23 cellular contexts compared by ENCODE assay signal in the genomic region with DNA sequence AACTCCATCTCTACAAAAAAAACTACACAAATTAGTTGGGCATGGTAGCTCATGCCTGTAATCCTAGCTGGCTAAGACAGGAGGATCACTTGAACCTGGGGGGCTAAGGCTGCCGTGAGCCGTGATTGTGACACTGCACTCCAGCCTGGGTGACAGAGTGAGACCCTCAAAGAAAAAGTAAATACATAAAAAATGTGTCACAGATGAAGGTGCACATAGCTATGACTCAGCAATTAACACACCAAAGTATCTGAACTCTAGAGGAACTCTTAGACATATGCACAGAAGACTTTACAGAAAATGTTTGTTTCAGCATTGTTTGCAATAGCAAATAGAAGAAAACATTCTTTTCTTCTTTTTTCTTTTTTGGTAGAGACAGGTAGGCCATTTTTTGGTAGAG. TPM values are rescaled to one million over a fixed set of nuclear protein-coding genes. Genes with fewer than 3 reads are reported as not detected.
A peak's percentile ranks its signal among the peaks of the same experiment; 100 is the strongest.
DNase-seq lines count a peak whose midpoint lies in the region; ATAC-seq, FAIRE-seq and TF ChIP-seq lines count a peak whose summit lies in the region.
"Had no signal": no experiment of that assay in that cellular context is flagged by ENCODE, and none has a peak within 500 bp of the region (broad histone marks: within the 10 kb centered on the region; RNA-seq: fewer than 3 reads in every experiment).

No MANE protein-coding gene starts in this region.

- TF ChIP-seq CTCF in A549 (IDR thresholded peaks at IDR 0.05), result no peak
- TF ChIP-seq CTCF in K562 (IDR thresholded peaks at IDR 0.05 in 2 of 3, conservative IDR thresholded peaks at IDR 0.05 in 1 of 3; ENCODE audit: insufficient read depth in 2 of 3, low read depth in 1 of 3, low read length in 3 of 3), result no peak
- TF ChIP-seq CTCF in osteoblast (IDR thresholded peaks at IDR 0.05; ENCODE audit: extremely low read depth, low read depth, low read length), result no peak

- ATAC-seq in A549 (no peak), K562 (peak; percentile 48; the same call in 2 of the 3 replicates), HG03139 (IDR thresholded peaks at IDR 0.05; ENCODE audit: unreplicated experiment) (no peak)
- ATAC-seq in activated CD4-positive, CD25-positive, alpha-beta regulatory T cell treated with anti-CD3 and anti-CD28 coated beads, Interleukin-2, amount 50 U/mL, for 24 hours, result no peak
- ATAC-seq: stimulated activated naive CD8-positive, alpha-beta T cell treated with anti-CD3 and anti-CD28 coated beads, Interleukin-15, amount 100 ng/mL, for 72 hours had no signal

- TF ChIP-seq POLR2A in A549 (IDR thresholded peaks at IDR 0.05; ENCODE audit: low read length) (no peak), K562 (conservative IDR thresholded peaks at IDR 0.05) (no peak)

- H3K4me1 ChIP-seq in A549 (peaks cover 34% of the 10 kb centered on the region), K562 (replicated peaks in 1 of 2; ENCODE audit: control insufficient read depth in 2 of 2, insufficient read depth in 2 of 2, low read length in 2 of 2) (peaks cover 21 to 23% of the 10 kb centered on the region in 2 experiments), osteoblast (ENCODE audit: insufficient read depth, low read length) (peaks cover 30% of the 10 kb centered on the region)

- BruUV-seq in K562 (replicated peaks; lab: Mats Ljungman, UMichigan), result no TSS peak

- POLR2A ChIA-PET in A549 (lab: Yijun Ruan, JAX) (no interaction called here), K562 (lab: Yijun Ruan, JAX) (no interaction called here)

- 66% methylated on average over 2 of the region's 2 CpGs for WGBS in A549 (ENCODE audit: missing lambda C conversion rate)
- WGBS in K562 (ENCODE audit: insufficient coverage, low coverage, missing lambda C conversion rate), result 45% methylated on average over 2 of the region's 2 CpGs

- H3K27ac ChIP-seq in A549 (peak overlapping the region; percentile 76 to 88), K562 (ENCODE audit: extremely low read depth, low read depth, low read length) (peak overlapping the region; percentile 56; the same call in 2 of the 3 replicates), osteoblast (ENCODE audit: low read depth, low read length) (peak overlapping the region; percentile 94)

- in situ Hi-C loops in K562 (cut with MboI), result no loop called here

- TF ChIP-seq EP300 in A549 (IDR thresholded peaks at IDR 0.05), result no peak
- TF ChIP-seq EP300 in K562 (IDR thresholded peaks at IDR 0.05; ENCODE audit: low read length), result no peak

- no peaks in the 10 kb centered on the region for H3K36me3 ChIP-seq in K562 (ENCODE audit: control insufficient read depth, insufficient read depth, low read length)
- H3K36me3 ChIP-seq in osteoblast (ENCODE audit: insufficient read depth, low read length), result no peaks in the 10 kb centered on the region
- H3K36me3 ChIP-seq: vagina had no signal

- H3K9ac ChIP-seq in K562 (ENCODE audit: insufficient read depth in 1 of 2, low read depth in 2 of 2, low read length in 2 of 2), result peak overlapping the region in 1 of 2 experiments; percentile 52; a peak in 1 of 4 replicates

- no peaks in the 10 kb centered on the region for H3K9me3 ChIP-seq in A549
- no peaks in the 10 kb centered on the region for H3K9me3 ChIP-seq in K562 (replicated peaks; ENCODE audit: control insufficient read depth, insufficient read depth, low read depth, low read length)
- H3K9me3 ChIP-seq in osteoblast (ENCODE audit: low read depth, low read length), result no peaks in the 10 kb centered on the region
- H3K9me3 ChIP-seq: vagina had no signal

- H3K27me3 ChIP-seq in K562 (ENCODE audit: control insufficient read depth in 2 of 2, insufficient read depth in 2 of 2, low read length in 2 of 2), result no peaks in the 10 kb centered on the region
- no peaks in the 10 kb centered on the region for H3K27me3 ChIP-seq in osteoblast (ENCODE audit: insufficient read depth, low read length)
- H3K27me3 ChIP-seq: vagina had no signal

- H2AFZ ChIP-seq in K562 (ENCODE audit: low read depth, low read length), result peak overlapping the region; percentile 86
- H2AFZ ChIP-seq in osteoblast (ENCODE audit: low read length), result no peak overlapping the region

- FAIRE-seq in A549 (lab: Jason Lieb, UNC), result no peak
- peak; percentile 68 for FAIRE-seq in K562 (lab: Jason Lieb, UNC)
- FAIRE-seq: endometrium, GM19239 had no signal

- CTCF ChIA-PET in A549 (lab: Yijun Ruan, JAX) (interaction anchor here (1.2 to 39.7 kb wide), 6 partner anchors 9 to 134 kb away, joined by 3 to 1048 read pairs (median 10); partner anchors contain the start of genes ANKRD2, C10orf62 and HOGA1), K562 (lab: Yijun Ruan, JAX; ENCODE audit: low intra/inter-chr PET ratio) (no interaction called here)

- no peaks in the 10 kb centered on the region for H3K9me1 ChIP-seq in K562 (ENCODE audit: control insufficient read depth, insufficient read depth, low read length)

- H3K4me3 ChIP-seq in A549, result no peak overlapping the region
- no peak overlapping the region for H3K4me3 ChIP-seq in K562
- no peak overlapping the region for H3K4me3 ChIP-seq in osteoblast (ENCODE audit: insufficient read depth, low read length)
- H3K4me3 ChIP-seq: vagina had no signal

- H3K4me2 ChIP-seq in A549 (peak overlapping the region; percentile 59), K562 (ENCODE audit: insufficient read depth, low read length) (peak overlapping the region; percentile 25; the same call in 1 of the 2 replicates), osteoblast (ENCODE audit: insufficient read depth, low read length) (no peak overlapping the region)

- intact Hi-C loops in K562 (cut with micrococcal nuclease), result no loop called here

- H3K79me2 ChIP-seq in K562 (ENCODE audit: control insufficient read depth, insufficient read depth, low read length) (no peaks in the 10 kb centered on the region), osteoblast (ENCODE audit: insufficient read depth, low read length) (no peaks in the 10 kb centered on the region)

- DNase-seq in A549 (ENCODE audit: low read depth in 1 of 2, low spot score in 1 of 2) (no peak), EH (ENCODE audit: low read depth) (peak; percentile 10), K562 (ENCODE audit: extremely low read depth in 1 of 4, low spot score in 3 of 4) (peak in 1 of 4 experiments; percentile 11), osteoblast (ENCODE audit: insufficient read length, low spot score, missing footprints) (no peak), inferior parietal cortex (ENCODE audit: extremely low spot score) (no peak), superior temporal gyrus (ENCODE audit: extremely low spot score) (no peak)
- DNase-seq: activated CD8-positive, alpha-beta memory T cell treated with anti-CD3 and anti-CD28 coated beads, Interleukin-2, amount 50 U/mL, for 4 hours; activated naive CD4-positive, alpha-beta T cell; aorta; HCEC 1CT; Kasumi-1; NCI-H1436; NCI-H69; nucleus accumbens; stimulated activated CD4-positive, alpha-beta T cell treated with anti-CD3 and anti-CD28 coated beads, Interleukin-2, amount 100 ng/mL, for 24 hours; stimulated activated naive CD8-positive, alpha-beta T cell treated with anti-CD3 and anti-CD28 coated beads, Interleukin-15, amount 100 ng/mL, for 72 hours had no signal

- TF ChIP-seq RAD21 in A549 (conservative IDR thresholded peaks at IDR 0.05 in 1 of 2, IDR thresholded peaks at IDR 0.05 in 1 of 2), result no peak
- no peak for TF ChIP-seq RAD21 in K562 (CRISPR knock-in tag; conservative IDR thresholded peaks at IDR 0.05 in 1 of 2, IDR thresholded peaks at IDR 0.05 in 1 of 2)

- H4K20me1 ChIP-seq in K562 (replicated peaks; ENCODE audit: control insufficient read depth, insufficient read depth, low read length), result no peaks in the 10 kb centered on the region
- H4K20me1 ChIP-seq in osteoblast (ENCODE audit: insufficient read depth, low read length), result peaks cover 3% of the 10 kb centered on the region

RNA-seq across cellular contexts. Expression of gene C10orf62, which starts 8.3 kb away (rescaled TPM):
- 0.12 TPM in 1 of 2 replicates, not detected in the other for polyA plus RNA-seq in A549 (2011; rRNA removed)
- 0.07 and 0.09 TPM in 2 replicates for polyA plus RNA-seq in A549 (2012; cell fraction: cytosol; rRNA removed)
- polyA plus RNA-seq in A549 (2012; cell fraction: nucleus; rRNA removed), result 0.53 and 0.73 TPM in 2 replicates
- polyA plus RNA-seq in A549 (2017; fragmentation: RNase III; extraction: RNeasy Plus Mini Kit Qiagen cat#74134 plus additional on column Dnase treatment), result 0.10 TPM in 1 of 3 replicates, not detected in the others
- polyA minus RNA-seq in A549 (2011; rRNA and poly(A)+ RNA removed), result 0.73 and 0.91 TPM in 2 replicates
- not detected in 2 replicates for total RNA-seq in K562 (2011; cell fraction: chromatin; rRNA removed; ENCODE audit: low replicate concordance)
- not detected in 2 replicates for total RNA-seq in K562 (2011; cell fraction: nucleolus; rRNA removed)
- total RNA-seq in K562 (2011; cell fraction: nucleoplasm; rRNA removed), result not detected in 2 replicates
- not detected in 2 replicates for total RNA-seq in K562 (2014; rRNA removed)
- not detected in 2 replicates for total RNA-seq in K562 (2014; rRNA removed; fragmentation: Illumina TruSeq; extraction: Trizol)
- total RNA-seq in K562 (2015; rRNA removed; fragmentation: Illumina TruSeq; extraction: Trizol), result not detected in 2 replicates
- total RNA-seq in K562 (2021), result not detected in 2 replicates
- polyA plus RNA-seq in K562 (2011; rRNA removed), result not detected in 2 replicates
- not detected in 2 replicates for polyA plus RNA-seq in K562 (2011; cell fraction: cytosol; rRNA removed)
- not detected in 2 replicates for polyA plus RNA-seq in K562 (2011; cell fraction: nucleus; rRNA removed)
- not detected in 2 replicates for polyA plus RNA-seq in K562 (2012)
- polyA plus RNA-seq in K562 (2014; fragmentation: Illumina TruSeq; extraction: Trizol), result not detected in 2 replicates
- not detected for polyA plus RNA-seq in K562 (2014; fragmentation: Nextera tagmentation; extraction: Ambion mirVana)
- not detected in 2 replicates for polyA plus RNA-seq in K562 (2014; rRNA removed)
- not detected in 2 replicates for polyA minus RNA-seq in K562 (2011; rRNA and poly(A)+ RNA removed)
- polyA minus RNA-seq in K562 (2011; cell fraction: cytosol; rRNA and poly(A)+ RNA removed), result not detected in 2 replicates
- polyA minus RNA-seq in K562 (2011; cell fraction: nucleus; rRNA and poly(A)+ RNA removed), result not detected in 2 replicates
- 0.29 and 0.36 TPM in 2 replicates for total RNA-seq in osteoblast
- total RNA-seq: fibroblast of villous mesenchyme, SK-MEL-5, vagina had no signal

RNA-seq across cellular contexts. Expression of gene HOGA1, which starts 13.6 kb away (rescaled TPM):
- 2.0 TPM in 2 replicates for polyA plus RNA-seq in A549 (2011; rRNA removed)
- polyA plus RNA-seq in A549 (2012; cell fraction: cytosol; rRNA removed), result 2.0 and 2.8 TPM in 2 replicates
- 3.5 and 3.6 TPM in 2 replicates for polyA plus RNA-seq in A549 (2012; cell fraction: nucleus; rRNA removed)
- 3.1 to 3.5 TPM (median 3.1 TPM) in 3 replicates for polyA plus RNA-seq in A549 (2017; fragmentation: RNase III; extraction: RNeasy Plus Mini Kit Qiagen cat#74134 plus additional on column Dnase treatment)
- 1.4 and 2.5 TPM in 2 replicates for polyA minus RNA-seq in A549 (2011; rRNA and poly(A)+ RNA removed)
- not detected in 2 replicates for total RNA-seq in K562 (2011; cell fraction: chromatin; rRNA removed; ENCODE audit: low replicate concordance)
- total RNA-seq in K562 (2011; cell fraction: nucleolus; rRNA removed), result not detected in 2 replicates
- total RNA-seq in K562 (2011; cell fraction: nucleoplasm; rRNA removed), result not detected in 2 replicates
- not detected in 2 replicates for total RNA-seq in K562 (2014; rRNA removed)
- not detected in 2 replicates for total RNA-seq in K562 (2014; rRNA removed; fragmentation: Illumina TruSeq; extraction: Trizol)
- total RNA-seq in K562 (2015; rRNA removed; fragmentation: Illumina TruSeq; extraction: Trizol), result not detected in 2 replicates
- total RNA-seq in K562 (2021), result not detected in 2 replicates
- polyA plus RNA-seq in K562 (2011; rRNA removed), result not detected in 2 replicates
- not detected in 2 replicates for polyA plus RNA-seq in K562 (2011; cell fraction: cytosol; rRNA removed)
- not detected in 2 replicates for polyA plus RNA-seq in K562 (2011; cell fraction: nucleus; rRNA removed)
- 0.03 TPM in 1 of 2 replicates, not detected in the other for polyA plus RNA-seq in K562 (2012)
- polyA plus RNA-seq in K562 (2014; fragmentation: Illumina TruSeq; extraction: Trizol), result not detected in 2 replicates
- polyA plus RNA-seq in K562 (2014; fragmentation: Nextera tagmentation; extraction: Ambion mirVana), result not detected
- not detected in 2 replicates for polyA plus RNA-seq in K562 (2014; rRNA removed)
- not detected in 2 replicates for polyA minus RNA-seq in K562 (2011; rRNA and poly(A)+ RNA removed)
- polyA minus RNA-seq in K562 (2011; cell fraction: cytosol; rRNA and poly(A)+ RNA removed), result not detected in 2 replicates
- polyA minus RNA-seq in K562 (2011; cell fraction: nucleus; rRNA and poly(A)+ RNA removed), result not detected in 2 replicates
- 1.4 and 2.7 TPM in 2 replicates for total RNA-seq in osteoblast

RNA-seq across cellular contexts. Expression of gene ANKRD2, which starts 25.2 kb away (rescaled TPM):
- polyA plus RNA-seq in A549 (2011; rRNA removed) (0.90 and 1.5 TPM in 2 replicates), A549 (2017; fragmentation: RNase III; extraction: RNeasy Plus Mini Kit Qiagen cat#74134 plus additional on column Dnase treatment) (4.7 to 8.4 TPM (median 5.8 TPM) in 3 replicates), K562 (2011; rRNA removed) (not detected in 2 replicates), K562 (2014; fragmentation: Illumina TruSeq; extraction: Trizol) (not detected in 2 replicates), K562 (2014; fragmentation: Nextera tagmentation; extraction: Ambion mirVana) (not detected), K562 (2014; rRNA removed) (not detected in 2 replicates)
- polyA plus RNA-seq in A549 (2012; cell fraction: cytosol; rRNA removed), result 12.2 and 12.7 TPM in 2 replicates
- 13.6 and 13.9 TPM in 2 replicates for polyA plus RNA-seq in A549 (2012; cell fraction: nucleus; rRNA removed)
- polyA minus RNA-seq in A549 (2011; rRNA and poly(A)+ RNA removed), result 0.45 and 1.4 TPM in 2 replicates
- total RNA-seq in K562 (2011; cell fraction: chromatin; rRNA removed; ENCODE audit: low replicate concordance), result not detected in 2 replicates
- total RNA-seq in K562 (2011; cell fraction: nucleolus; rRNA removed), result not detected in 2 replicates
- not detected in 2 replicates for total RNA-seq in K562 (2011; cell fraction: nucleoplasm; rRNA removed)
- total RNA-seq in K562 (2014; rRNA removed) (not detected in 2 replicates), K562 (2014; rRNA removed; fragmentation: Illumina TruSeq; extraction: Trizol) (not detected in 2 replicates), K562 (2015; rRNA removed; fragmentation: Illumina TruSeq; extraction: Trizol) (not detected in 2 replicates), K562 (2021) (not detected in 2 replicates), osteoblast (0.29 and 0.72 TPM in 2 replicates)
- polyA plus RNA-seq in K562 (2011; cell fraction: cytosol; rRNA removed), result not detected in 2 replicates
- not detected in 2 replicates for polyA plus RNA-seq in K562 (2011; cell fraction: nucleus; rRNA removed)
- not detected in 2 replicates for polyA plus RNA-seq in K562 (2012)
- polyA minus RNA-seq in K562 (2011; rRNA and poly(A)+ RNA removed), result not detected in 2 replicates
- polyA minus RNA-seq in K562 (2011; cell fraction: cytosol; rRNA and poly(A)+ RNA removed), result not detected in 2 replicates
- not detected in 2 replicates for polyA minus RNA-seq in K562 (2011; cell fraction: nucleus; rRNA and poly(A)+ RNA removed)
- total RNA-seq: SK-MEL-5, vagina had no signal

RNA-seq across cellular contexts. Expression of gene MORN4, which starts 35.5 kb away (rescaled TPM):
- 13.8 and 14.2 TPM in 2 replicates for polyA plus RNA-seq in A549 (2011; rRNA removed)
- 9.7 and 10.4 TPM in 2 replicates for polyA plus RNA-seq in A549 (2012; cell fraction: cytosol; rRNA removed)
- polyA plus RNA-seq in A549 (2012; cell fraction: nucleus; rRNA removed), result 2.9 and 3.4 TPM in 2 replicates
- polyA plus RNA-seq in A549 (2017; fragmentation: RNase III; extraction: RNeasy Plus Mini Kit Qiagen cat#74134 plus additional on column Dnase treatment), result 8.3 to 10.9 TPM (median 8.9 TPM) in 3 replicates
- polyA minus RNA-seq in A549 (2011; rRNA and poly(A)+ RNA removed), result 3.2 and 4.2 TPM in 2 replicates
- total RNA-seq in K562 (2011; cell fraction: chromatin; rRNA removed; ENCODE audit: low replicate concordance), result 12.5 and 13.3 TPM in 2 replicates
- total RNA-seq in K562 (2011; cell fraction: nucleolus; rRNA removed), result 9.8 and 11.2 TPM in 2 replicates
- total RNA-seq in K562 (2011; cell fraction: nucleoplasm; rRNA removed), result 12.8 and 17.4 TPM in 2 replicates
- total RNA-seq in K562 (2014; rRNA removed), result 8.8 and 10.9 TPM in 2 replicates
- 10.7 and 11.0 TPM in 2 replicates for total RNA-seq in K562 (2014; rRNA removed; fragmentation: Illumina TruSeq; extraction: Trizol)
- total RNA-seq in K562 (2015; rRNA removed; fragmentation: Illumina TruSeq; extraction: Trizol), result 7.1 and 8.3 TPM in 2 replicates
- total RNA-seq in K562 (2021), result 11.4 and 12.1 TPM in 2 replicates
- 23.9 and 27.6 TPM in 2 replicates for polyA plus RNA-seq in K562 (2011; rRNA removed)
- polyA plus RNA-seq in K562 (2011; cell fraction: cytosol; rRNA removed), result 18.1 and 28.7 TPM in 2 replicates
- 11.7 and 17.4 TPM in 2 replicates for polyA plus RNA-seq in K562 (2011; cell fraction: nucleus; rRNA removed)
- polyA plus RNA-seq in K562 (2012), result 13.1 and 15.7 TPM in 2 replicates
- polyA plus RNA-seq in K562 (2014; fragmentation: Illumina TruSeq; extraction: Trizol), result 14.7 and 19.3 TPM in 2 replicates
- polyA plus RNA-seq in K562 (2014; fragmentation: Nextera tagmentation; extraction: Ambion mirVana), result 10 to 100 TPM; 10.4 to 11.7 TPM
- 18.3 and 28.1 TPM in 2 replicates for polyA plus RNA-seq in K562 (2014; rRNA removed)
- polyA minus RNA-seq in K562 (2011; rRNA and poly(A)+ RNA removed), result 8.1 and 10.0 TPM in 2 replicates
- polyA minus RNA-seq in K562 (2011; cell fraction: cytosol; rRNA and poly(A)+ RNA removed), result 3.1 and 4.8 TPM in 2 replicates
- polyA minus RNA-seq in K562 (2011; cell fraction: nucleus; rRNA and poly(A)+ RNA removed), result 1.9 and 3.0 TPM in 2 replicates
- 4.0 and 7.7 TPM in 2 replicates for total RNA-seq in osteoblast

RNA-seq across cellular contexts. Expression of gene PI4K2A, which starts 42.7 kb away (rescaled TPM):
- polyA plus RNA-seq in A549 (2011; rRNA removed) (16.6 and 18.8 TPM in 2 replicates), A549 (2017; fragmentation: RNase III; extraction: RNeasy Plus Mini Kit Qiagen cat#74134 plus additional on column Dnase treatment) (14.1 to 16.6 TPM (median 14.8 TPM) in 3 replicates), K562 (2011; rRNA removed) (24.2 and 28.4 TPM in 2 replicates), K562 (2014; fragmentation: Illumina TruSeq; extraction: Trizol) (18.9 and 20.3 TPM in 2 replicates), K562 (2014; fragmentation: Nextera tagmentation; extraction: Ambion mirVana) (1 to 10 TPM; 4.4 to 6.3 TPM), K562 (2014; rRNA removed) (16.4 and 18.9 TPM in 2 replicates)
- polyA plus RNA-seq in A549 (2012; cell fraction: cytosol; rRNA removed), result 13.1 and 17.7 TPM in 2 replicates
- 14.8 and 17.7 TPM in 2 replicates for polyA plus RNA-seq in A549 (2012; cell fraction: nucleus; rRNA removed)
- 11.3 and 11.5 TPM in 2 replicates for polyA minus RNA-seq in A549 (2011; rRNA and poly(A)+ RNA removed)
- total RNA-seq in K562 (2011; cell fraction: chromatin; rRNA removed; ENCODE audit: low replicate concordance), result 13.6 and 25.0 TPM in 2 replicates
- 15.9 and 17.7 TPM in 2 replicates for total RNA-seq in K562 (2011; cell fraction: nucleolus; rRNA removed)
- total RNA-seq in K562 (2011; cell fraction: nucleoplasm; rRNA removed), result 19.7 and 21.3 TPM in 2 replicates
- total RNA-seq in K562 (2014; rRNA removed) (16.5 and 18.2 TPM in 2 replicates), K562 (2014; rRNA removed; fragmentation: Illumina TruSeq; extraction: Trizol) (11.1 and 11.3 TPM in 2 replicates), K562 (2015; rRNA removed; fragmentation: Illumina TruSeq; extraction: Trizol) (12.2 and 13.3 TPM in 2 replicates), K562 (2021) (18.6 and 20.1 TPM in 2 replicates), osteoblast (23.5 and 28.9 TPM in 2 replicates)
- 27.2 and 28.2 TPM in 2 replicates for polyA plus RNA-seq in K562 (2011; cell fraction: cytosol; rRNA removed)
- polyA plus RNA-seq in K562 (2011; cell fraction: nucleus; rRNA removed), result 18.6 and 20.6 TPM in 2 replicates
- 14.1 and 20.3 TPM in 2 replicates for polyA plus RNA-seq in K562 (2012)
- 17.1 and 20.2 TPM in 2 replicates for polyA minus RNA-seq in K562 (2011; rRNA and poly(A)+ RNA removed)
- polyA minus RNA-seq in K562 (2011; cell fraction: cytosol; rRNA and poly(A)+ RNA removed), result 8.8 and 12.1 TPM in 2 replicates
- polyA minus RNA-seq in K562 (2011; cell fraction: nucleus; rRNA and poly(A)+ RNA removed), result 5.9 and 7.6 TPM in 2 replicates

Comparison
In these comparisons a context has a peak if more than half of its experiments do, and no peak if none do; other contexts are left out.
1. Of the 35 proteins assayed by ChIP-seq in both K562 and A549: peak only in K562: none; only in A549: none; in both: MAFK; in neither: 34.